In genomic region chr2:36667931-36668330, GRCh38 we compare ENCODE assay signal across 1 cellular context.
TF ChIP-seq lines count a peak whose summit lies in the region.

No MANE protein-coding gene starts in this region.

TF ChIP-seq in GM23338, 12 proteins besides CTCF, POLR2A, EP300 and RAD21 (continued from another document):
- TF ChIP-seq ZNF462 (CRISPR knock-in tag; IDR thresholded peaks at IDR 0.05): peak; percentile 41; the same call in 1 of the 2 replicates
